1 cellular context compared by ENCODE assay signal in genomic region chr3:184636774-184637316, GRCh38.
TF ChIP-seq lines count a peak whose summit lies in the region.

No MANE protein-coding gene starts in this region.

TF ChIP-seq in SK-N-SH, 30 proteins besides CTCF, POLR2A, EP300 and RAD21 (continued from another document):
- TF ChIP-seq TAF1 (IDR thresholded peaks at IDR 0.05; ENCODE audit: borderline replicate concordance, low read depth, low read length) (no peak), EZH2phosphoT487 (IDR thresholded peaks at IDR 0.05; ENCODE audit: borderline replicate concordance, low read depth) (no peak), RFX5 (IDR thresholded peaks at IDR 0.05; ENCODE audit: low read length) (no peak), MEF2A (IDR thresholded peaks at IDR 0.05; ENCODE audit: borderline replicate concordance, low read depth) (no peak), REST (IDR thresholded peaks at IDR 0.05; ENCODE audit: low read depth, low read length) (0 out of 2 replicates have a peak, but pooled peaks have one; percentile 33), RCOR1 (IDR thresholded peaks at IDR 0.05; ENCODE audit: low read length) (no peak), FOXM1 (IDR thresholded peaks at IDR 0.05; ENCODE audit: low read depth) (no peak), MAX (IDR thresholded peaks at IDR 0.05; ENCODE audit: low read depth) (no peak), JUND (IDR thresholded peaks at IDR 0.05) (peak; percentile 74), FOSL2 (IDR thresholded peaks at IDR 0.05; ENCODE audit: borderline replicate concordance, low read depth) (peak; percentile 84), RXRA (IDR thresholded peaks at IDR 0.05; ENCODE audit: borderline replicate concordance, low read depth) (peak; percentile 33; the same call in 1 of the 2 replicates), GABPA (IDR thresholded peaks at IDR 0.05; ENCODE audit: low read depth) (no peak), MXI1 (IDR thresholded peaks at IDR 0.05; ENCODE audit: low read depth, low read length) (no peak), PBX3 (IDR thresholded peaks at IDR 0.05) (peak; percentile 88), IRF3 (IDR thresholded peaks at IDR 0.05; ENCODE audit: low read depth, low read length) (no peak), TEAD4 (IDR thresholded peaks at IDR 0.05; ENCODE audit: borderline replicate concordance, insufficient read depth) (no peak), ELF1 (IDR thresholded peaks at IDR 0.05) (no peak), CHD2 (IDR thresholded peaks at IDR 0.05; ENCODE audit: low read length, partially characterized antibody) (no peak)
- TF ChIP-seq, protein P1, sequence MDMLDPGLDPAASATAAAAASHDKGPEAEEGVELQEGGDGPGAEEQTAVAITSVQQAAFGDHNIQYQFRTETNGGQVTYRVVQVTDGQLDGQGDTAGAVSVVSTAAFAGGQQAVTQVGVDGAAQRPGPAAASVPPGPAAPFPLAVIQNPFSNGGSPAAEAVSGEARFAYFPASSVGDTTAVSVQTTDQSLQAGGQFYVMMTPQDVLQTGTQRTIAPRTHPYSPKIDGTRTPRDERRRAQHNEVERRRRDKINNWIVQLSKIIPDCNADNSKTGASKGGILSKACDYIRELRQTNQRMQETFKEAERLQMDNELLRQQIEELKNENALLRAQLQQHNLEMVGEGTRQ (IDR thresholded peaks at IDR 0.05; ENCODE audit: borderline replicate concordance, low read depth, low read length): no peak
